In genomic region chr11:72700026-72700610, GRCh38 we compare ENCODE assay signal across 13 cellular contexts. TPM values are rescaled to one million over a fixed set of nuclear protein-coding genes. Genes with fewer than 3 reads are reported as not detected.
DNase-seq lines count a peak whose midpoint lies in the region; ATAC-seq and TF ChIP-seq lines count a peak whose summit lies in the region.
"Had no signal": no experiment of that assay in that cellular context is flagged by ENCODE, and none has a peak within 500 bp of the region (broad histone marks: within the 10 kb centered on the region; RNA-seq: fewer than 3 reads in every experiment).

No MANE protein-coding gene starts in this region.

- H3K4me1 ChIP-seq in SK-N-SH (ENCODE audit: control insufficient read depth in 1 of 2, insufficient read depth in 2 of 2, low read depth in 1 of 2, low read length in 1 of 2) (peaks cover 0 to 9% of the 10 kb centered on the region in 2 experiments; a peak in 1 of 4 replicates), colonic mucosa (no peaks in the 10 kb centered on the region)

- 56% methylated on average over 3 of the region's 3 CpGs for WGBS in SK-N-SH (ENCODE audit: low lambda C conversion rate)

- no peak for DNase-seq in activated naive CD4-positive, alpha-beta T cell treated with anti-CD3 and anti-CD28 coated beads, Interleukin-2, amount 50 U/mL, for 72 hours (ENCODE audit: low spot score in 2 of 2)
- no peak for DNase-seq in activated naive CD4-positive, alpha-beta T cell (lab: John Stamatoyannopoulos, UW)
- DNase-seq in SK-N-SH (no peak), fibroblast of gingiva (ENCODE audit: low read depth) (peak; percentile 40), NCI-H1417 (lab: John Stamatoyannopoulos, UW) (no peak), NCI-H1105 treated with DMSO at 0.1 percent for 48 hours (lab: John Stamatoyannopoulos, UW) (no peak), colonic mucosa (no peak)
- DNase-seq in stimulated activated naive B cell treated with anti-CD40 and anti-IgM and Interleukin-4, amounts not matched to agents 10 μg/mL and 1 μg/mL and 100 μg/mL, for 72 hours = no peak
- DNase-seq: activated CD4-positive, alpha-beta T cell treated with anti-CD3 and anti-CD28 coated beads, Interleukin-2, amount 50 U/mL, for 1 hour; effector CD4-positive, alpha-beta T cell; hypothalamus; NCI-H774; right cardiac atrium had no signal

- H4K20me1 ChIP-seq in SK-N-SH (ENCODE audit: insufficient read depth) = no peaks in the 10 kb centered on the region

- no peak for TF ChIP-seq EP300 in SK-N-SH (IDR thresholded peaks at IDR 0.05; ENCODE audit: borderline replicate concordance in 1 of 2, low read depth in 1 of 2, low read length in 1 of 2)

- H3K9me3 Mint-ChIP-seq in activated naive CD4-positive, alpha-beta T cell treated with anti-CD3 and anti-CD28 coated beads, Interleukin-2, amount 50 U/mL, for 72 hours = no peaks in the 10 kb centered on the region
- H3K9me3 Mint-ChIP-seq in stimulated activated naive B cell treated with anti-CD40 and anti-IgM and Interleukin-4, amounts not matched to agents 10 μg/mL and 1 μg/mL and 100 μg/mL, for 72 hours = no peaks in the 10 kb centered on the region

- no peaks in the 10 kb centered on the region for H3K79me2 ChIP-seq in SK-N-SH (ENCODE audit: insufficient read depth)

- no peak overlapping the region for H2AFZ ChIP-seq in SK-N-SH (ENCODE audit: low read depth)

- no peaks in the 10 kb centered on the region for H3K9me2 ChIP-seq in SK-N-SH

- no peak overlapping the region for H3K4me3 Mint-ChIP-seq in stimulated activated naive B cell treated with anti-CD40 and anti-IgM and Interleukin-4, amounts not matched to agents 10 μg/mL and 1 μg/mL and 100 μg/mL, for 72 hours

- POLR2A ChIA-PET in SK-N-SH (lab: Yijun Ruan, JAX) = no interaction called here

- H3K36me3 ChIP-seq in SK-N-SH (replicated peaks in 1 of 2; ENCODE audit: control insufficient read depth in 1 of 2, insufficient read depth in 2 of 2, low read length in 1 of 2) (peaks cover 0 to 50% of the 10 kb centered on the region in 2 experiments), colonic mucosa (peaks cover 26% of the 10 kb centered on the region)

- TF ChIP-seq CTCF in SK-N-SH (IDR thresholded peaks at IDR 0.05) (no peak), colonic mucosa (IDR thresholded peaks at IDR 0.05) (no peak)

- no peaks in the 10 kb centered on the region for H3K27me3 Mint-ChIP-seq in stimulated activated naive B cell treated with anti-CD40 and anti-IgM and Interleukin-4, amounts not matched to agents 10 μg/mL and 1 μg/mL and 100 μg/mL, for 72 hours

- no peak for ATAC-seq in activated naive CD4-positive, alpha-beta T cell treated with anti-CD3 and anti-CD28 coated beads, Interleukin-2, amount 50 U/mL, for 72 hours
- ATAC-seq in stimulated activated naive B cell treated with anti-CD40 and anti-IgM and Interleukin-4, amounts not matched to agents 10 μg/mL and 1 μg/mL and 100 μg/mL, for 72 hours (replicated peaks) = no peak
- ATAC-seq: right cardiac atrium had no signal

- no peak overlapping the region for H3K4me3 ChIP-seq in SK-N-SH (ENCODE audit: low read depth in 2 of 2, low read length in 1 of 2)
- H3K4me3 ChIP-seq in colonic mucosa = no peak overlapping the region

- H3K9ac ChIP-seq in SK-N-SH = no peak overlapping the region
- H3K9ac ChIP-seq in colonic mucosa (ENCODE audit: low read depth in 2 of 2, low read length in 2 of 2) = no peak overlapping the region

- peaks cover 2 to 7% of the 10 kb centered on the region in 2 donors for H3K4me1 Mint-ChIP-seq in stimulated activated naive B cell treated with anti-CD40 and anti-IgM and Interleukin-4, amounts not matched to agents 10 μg/mL and 1 μg/mL and 100 μg/mL, for 72 hours

- peak overlapping the region; percentile 72 to 77 for H3K27ac Mint-ChIP-seq in activated naive CD4-positive, alpha-beta T cell treated with anti-CD3 and anti-CD28 coated beads, Interleukin-2, amount 50 U/mL, for 72 hours
- peak overlapping the region; percentile 43 for H3K27ac Mint-ChIP-seq in stimulated activated naive B cell treated with anti-CD40 and anti-IgM and Interleukin-4, amounts not matched to agents 10 μg/mL and 1 μg/mL and 100 μg/mL, for 72 hours

- no peaks in the 10 kb centered on the region for H3K9me3 ChIP-seq in SK-N-SH
- no peaks in the 10 kb centered on the region for H3K9me3 ChIP-seq in colonic mucosa

- H3K27me3 ChIP-seq in SK-N-SH (ENCODE audit: insufficient read depth) = no peaks in the 10 kb centered on the region
- H3K27me3 ChIP-seq in colonic mucosa = no peaks in the 10 kb centered on the region

- CTCF ChIA-PET in SK-N-SH (lab: Yijun Ruan, JAX) = interaction anchor here (1.1 to 3.7 kb wide), 4 partner anchors 16 to 723 kb away, joined by 3 to 36 read pairs (median 4); no protein-coding TSS in a partner anchor

- TF ChIP-seq RAD21 in SK-N-SH (IDR thresholded peaks at IDR 0.05; ENCODE audit: low read length) = no peak

- H3K27ac ChIP-seq in SK-N-SH (ENCODE audit: low read depth in 2 of 2, low read length in 1 of 2) (no peak overlapping the region), colonic mucosa (no peak overlapping the region)

- H3K36me3 Mint-ChIP-seq in activated naive CD4-positive, alpha-beta T cell treated with anti-CD3 and anti-CD28 coated beads, Interleukin-2, amount 50 U/mL, for 72 hours = peaks cover 0 to 6% of the 10 kb centered on the region in 2 donors
- peaks cover 52 to 67% of the 10 kb centered on the region in 2 donors for H3K36me3 Mint-ChIP-seq in stimulated activated naive B cell treated with anti-CD40 and anti-IgM and Interleukin-4, amounts not matched to agents 10 μg/mL and 1 μg/mL and 100 μg/mL, for 72 hours

- H3F3A ChIP-seq in SK-N-SH (replicated peaks; ENCODE audit: insufficient read depth) = no peaks in the 10 kb centered on the region

- intact Hi-C loops in colonic mucosa (cut with DNase I) = no loop called here

- H3K4me2 ChIP-seq in SK-N-SH = no peak overlapping the region; the same call in 1 of the 2 replicates

TF ChIP-seq in SK-N-SH, 30 proteins besides CTCF, POLR2A, EP300 and RAD21:
- no peak for TF ChIP-seq TCF12 (IDR thresholded peaks at IDR 0.05)
- 0 out of 2 replicates have a peak, but pooled peaks have one; percentile 12 for TF ChIP-seq PBX3 (IDR thresholded peaks at IDR 0.05)
- no peak for TF ChIP-seq GATA2 (CRISPR knock-in tag; IDR thresholded peaks at IDR 0.05)
TF ChIP-seq in SK-N-SH: peak in this region for 1.

RNA-seq across cellular contexts. Expression of gene PDE2A, which starts 25.9 kb away (rescaled TPM):
- under 1 TPM; 0.68 to 0.97 TPM for total RNA-seq in activated naive CD4-positive, alpha-beta T cell treated with anti-CD3 and anti-CD28 coated beads, Interleukin-2, amount 50 U/mL, for 72 hours
- 0.32 and 0.43 TPM in 2 replicates for polyA plus RNA-seq in SK-N-SH (2012; rRNA removed)
- 0.15 and 0.60 TPM in 2 replicates for polyA plus RNA-seq in SK-N-SH (2012; cell fraction: cytosol; rRNA removed)
- 0.85 and 1.0 TPM in 2 replicates for polyA plus RNA-seq in SK-N-SH (2012; cell fraction: nucleus; rRNA removed)
- total RNA-seq in colonic mucosa = 1 to 10 TPM; 5.6 to 8.9 TPM

RNA-seq across cellular contexts. Expression of gene ARAP1, which starts 52.1 kb away (rescaled TPM):
- total RNA-seq in activated naive CD4-positive, alpha-beta T cell treated with anti-CD3 and anti-CD28 coated beads, Interleukin-2, amount 50 U/mL, for 72 hours = 100 to 1,000 TPM; 102 to 121 TPM
- 43.4 and 56.6 TPM in 2 replicates for polyA plus RNA-seq in SK-N-SH (2012; rRNA removed)
- polyA plus RNA-seq in SK-N-SH (2012; cell fraction: cytosol; rRNA removed) = 21.6 and 37.3 TPM in 2 replicates
- 118 and 136 TPM in 2 replicates for polyA plus RNA-seq in SK-N-SH (2012; cell fraction: nucleus; rRNA removed)
- total RNA-seq in colonic mucosa = 10 to 100 TPM; 70.4 to 89.8 TPM
